9 cellular contexts compared by ENCODE assay signal in the genomic region with DNA sequence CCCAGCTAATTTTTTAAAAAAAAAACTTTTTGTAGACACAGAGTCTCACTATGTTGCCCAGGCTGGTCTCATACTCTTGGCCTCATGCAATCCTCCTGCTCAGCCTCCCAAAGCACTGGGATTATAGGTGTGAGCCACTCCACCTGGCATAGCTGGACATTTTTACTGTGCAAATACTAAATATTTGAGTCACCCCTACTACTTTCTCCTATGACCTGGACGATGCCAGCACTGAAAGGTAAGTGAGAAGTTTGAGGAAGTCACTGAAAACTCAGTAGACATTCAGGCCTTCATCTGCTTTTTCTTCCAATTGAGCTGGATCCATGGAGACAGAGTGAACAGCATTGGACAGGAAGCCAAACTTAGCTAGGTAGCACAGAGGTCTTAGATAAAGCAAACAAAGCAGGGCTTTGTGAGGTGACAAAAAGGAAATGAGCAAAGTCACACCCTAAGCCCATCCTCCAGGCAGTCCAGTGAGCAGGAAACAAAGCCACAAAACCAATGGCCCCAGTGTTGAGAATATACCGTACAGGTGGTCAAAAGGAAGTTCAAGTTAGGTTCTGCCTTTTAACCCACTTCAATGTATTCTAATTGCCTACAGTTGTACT.
DNase-seq lines count a peak whose midpoint lies in the region; ATAC-seq, FAIRE-seq and TF ChIP-seq lines count a peak whose summit lies in the region.
"Had no signal": no experiment of that assay in that cellular context is flagged by ENCODE, and none has a peak within 500 bp of the region (broad histone marks: within the 10 kb centered on the region; RNA-seq: fewer than 3 reads in every experiment).

No MANE protein-coding gene starts in this region.

- TF ChIP-seq POLR2A in GM12891 (IDR thresholded peaks at IDR 0.05; ENCODE audit: low read depth, low read length), result no peak

- no peaks in the 10 kb centered on the region for H3K36me3 ChIP-seq in Caco-2 (ENCODE audit: control insufficient read depth, insufficient read depth, low read length)

- no peaks in the 10 kb centered on the region for H3K27me3 ChIP-seq in Caco-2 (replicated peaks; ENCODE audit: control insufficient read depth, insufficient read depth, low read length)

- no peaks in the 10 kb centered on the region for H3K9me3 Mint-ChIP-seq in activated naive CD8-positive, alpha-beta T cell (ENCODE audit: low read depth)
- H3K9me3 Mint-ChIP-seq in Caco-2 (ENCODE audit: unreplicated experiment), result no peaks in the 10 kb centered on the region

- H3K27ac ChIP-seq in coronary artery, result no peak overlapping the region

- peaks cover 42% of the 10 kb centered on the region for H3K4me1 Mint-ChIP-seq in activated naive CD8-positive, alpha-beta T cell (ENCODE audit: low read depth)
- no peaks in the 10 kb centered on the region for H3K4me1 Mint-ChIP-seq in Caco-2 (ENCODE audit: low read depth, unreplicated experiment)

- CTCF ChIA-PET in Caco-2 (lab: Charles Lee), result no interaction called here

- H3K27me3 Mint-ChIP-seq in activated naive CD8-positive, alpha-beta T cell, result no peaks in the 10 kb centered on the region
- no peaks in the 10 kb centered on the region for H3K27me3 Mint-ChIP-seq in Caco-2 (ENCODE audit: insufficient read depth, unreplicated experiment)

- peak; percentile 97 for FAIRE-seq in GM12891 (lab: Jason Lieb, UNC)
- FAIRE-seq: colon had no signal

- no peak for TF ChIP-seq CTCF in Caco-2 (IDR thresholded peaks at IDR 0.05; ENCODE audit: insufficient read depth in 1 of 2, low read depth in 1 of 2, low read length in 1 of 2, severe bottlenecking in 1 of 2, unreplicated experiment in 1 of 2)
- no peak for TF ChIP-seq CTCF in coronary artery (IDR thresholded peaks at IDR 0.05)

- peak overlapping the region; percentile 40 for H3K4me3 Mint-ChIP-seq in activated naive CD8-positive, alpha-beta T cell
- no peak overlapping the region for H3K4me3 Mint-ChIP-seq in Caco-2 (ENCODE audit: unreplicated experiment)

- peak; percentile 95 for ATAC-seq in GM21367 (IDR thresholded peaks at IDR 0.05; ENCODE audit: unreplicated experiment)
- ATAC-seq in HG03460 (IDR thresholded peaks at IDR 0.05; ENCODE audit: unreplicated experiment), result peak; percentile 97

- intact Hi-C loops in Caco-2 (cut with micrococcal nuclease; ENCODE audit: unreplicated experiment), result no loop called here

- H3K27ac Mint-ChIP-seq in activated naive CD8-positive, alpha-beta T cell, result peak overlapping the region; percentile 43
- no peak overlapping the region for H3K27ac Mint-ChIP-seq in Caco-2 (ENCODE audit: unreplicated experiment)

- H3K4me3 ChIP-seq in Caco-2 (ENCODE audit: low read depth, low read length) (no peak overlapping the region), coronary artery (no peak overlapping the region)

- no peaks in the 10 kb centered on the region for H3K36me3 Mint-ChIP-seq in activated naive CD8-positive, alpha-beta T cell
- no peaks in the 10 kb centered on the region for H3K36me3 Mint-ChIP-seq in Caco-2 (ENCODE audit: insufficient read depth, unreplicated experiment)

- no TSS peak for BruUV-seq in Caco-2 (replicated peaks; lab: Mats Ljungman, UMichigan)

- no peaks in the 10 kb centered on the region for H3K9me3 ChIP-seq in Caco-2

- POLR2A ChIA-PET in Caco-2 (lab: Charles Lee), result no interaction called here

- H3K4me1 ChIP-seq in Caco-2, result no peaks in the 10 kb centered on the region

- DNase-seq in GM12891 (ENCODE audit: insufficient read length, low spot score) (no peak), GM19240 (ENCODE audit: insufficient read length, low spot score) (no peak), cerebellar nuclear complex (lab: John Stamatoyannopoulos, UW) (no peak), Caco-2 (no peak), coronary artery (ENCODE audit: low spot score) (no peak)

TF ChIP-seq in GM12891, 5 proteins besides CTCF, POLR2A, EP300 and RAD21:
- peak; percentile 55 for TF ChIP-seq SPI1 (IDR thresholded peaks at IDR 0.05; ENCODE audit: low read depth, low read length)
- TF ChIP-seq POLR2AphosphoS5 (IDR thresholded peaks at IDR 0.05; ENCODE audit: low read depth, low read length), result no peak
TF ChIP-seq in GM12891: peak in this region for 1.
